Comparison of ENCODE assay signal across 8 cellular contexts in genomic region chr17:74780443-74781238, GRCh38. TPM values are rescaled to one million over a fixed set of nuclear protein-coding genes. Genes with fewer than 3 reads are reported as not detected.
DNase-seq lines count a peak whose midpoint lies in the region; ATAC-seq and TF ChIP-seq lines count a peak whose summit lies in the region.

No MANE protein-coding gene starts in this region.

- H3K4me2 ChIP-seq in osteoblast (ENCODE audit: insufficient read depth, low read length) = no peak overlapping the region

- H3K9ac ChIP-seq in NT2/D1 (ENCODE audit: insufficient read length, low read depth) = no peak overlapping the region

- DNase-seq in 8988T = peak; percentile 74
- peak; percentile 62 for DNase-seq in GM10266 (ENCODE audit: extremely low spot score)
- DNase-seq in NT2/D1 (ENCODE audit: low read depth, low spot score) = peak; percentile 40
- peak; percentile 40 for DNase-seq in dermis blood vessel endothelial cell
- DNase-seq in osteoblast (ENCODE audit: insufficient read length, low spot score, missing footprints) = peak; percentile 69

- ATAC-seq in HG03175 (IDR thresholded peaks at IDR 0.05; ENCODE audit: unreplicated experiment) (no peak), HG03354 (IDR thresholded peaks at IDR 0.05; ENCODE audit: poor library complexity, severe bottlenecking, unreplicated experiment) (no peak), HG02759 (IDR thresholded peaks at IDR 0.05; ENCODE audit: unreplicated experiment) (no peak)

- no peak overlapping the region for H2AFZ ChIP-seq in osteoblast (ENCODE audit: low read length)

- no peak overlapping the region for H3K27ac ChIP-seq in osteoblast (ENCODE audit: low read depth, low read length)

- H3K9me3 ChIP-seq in NT2/D1 (ENCODE audit: insufficient read depth, low read length) = no peaks in the 10 kb centered on the region
- H3K9me3 ChIP-seq in osteoblast (ENCODE audit: low read depth, low read length) = no peaks in the 10 kb centered on the region

- TF ChIP-seq CTCF in GM10266 (IDR thresholded peaks at IDR 0.05; ENCODE audit: control insufficient read depth, insufficient read depth, low read depth, missing control alignments) (peak; percentile 37), osteoblast (IDR thresholded peaks at IDR 0.05; ENCODE audit: extremely low read depth, low read depth, low read length) (peak; percentile 50)

- H3K36me3 ChIP-seq in NT2/D1 (ENCODE audit: insufficient read depth, insufficient read length, low read length) = peaks cover 57% of the 10 kb centered on the region
- H3K36me3 ChIP-seq in osteoblast (ENCODE audit: insufficient read depth, low read length) = peaks cover 38% of the 10 kb centered on the region

- H3K4me3 ChIP-seq in NT2/D1 (ENCODE audit: insufficient read length, low read depth) (no peak overlapping the region), osteoblast (ENCODE audit: insufficient read depth, low read length) (no peak overlapping the region)

- H4K20me1 ChIP-seq in osteoblast (ENCODE audit: insufficient read depth, low read length) = peaks cover 26% of the 10 kb centered on the region

- H3K79me2 ChIP-seq in osteoblast (ENCODE audit: insufficient read depth, low read length) = peaks cover 43% of the 10 kb centered on the region

- H3K4me1 ChIP-seq in NT2/D1 (ENCODE audit: insufficient read depth, insufficient read length) = no peaks in the 10 kb centered on the region
- H3K4me1 ChIP-seq in osteoblast (ENCODE audit: insufficient read depth, low read length) = peaks cover 14% of the 10 kb centered on the region

- no peaks in the 10 kb centered on the region for H3K27me3 ChIP-seq in NT2/D1 (ENCODE audit: insufficient read depth, insufficient read length)
- no peaks in the 10 kb centered on the region for H3K27me3 ChIP-seq in osteoblast (ENCODE audit: insufficient read depth, low read length)

RNA-seq across cellular contexts. Expression of gene NAT9, which starts 4.5 kb away (rescaled TPM):
- total RNA-seq in dermis blood vessel endothelial cell = 29.9 and 37.6 TPM in 2 replicates
- total RNA-seq in osteoblast = 33.0 and 35.1 TPM in 2 replicates

RNA-seq across cellular contexts. Expression of gene NHERF1, which starts 32.2 kb away (rescaled TPM):
- total RNA-seq in dermis blood vessel endothelial cell (10.4 and 22.5 TPM in 2 replicates), osteoblast (15.9 and 22.1 TPM in 2 replicates)

RNA-seq across cellular contexts. Expression of gene RAB37, which starts 43.6 kb away (rescaled TPM):
- total RNA-seq in dermis blood vessel endothelial cell (0.17 and 0.37 TPM in 2 replicates), osteoblast (under 0.01 and 0.36 TPM in 2 replicates)
